In the genomic region with DNA sequence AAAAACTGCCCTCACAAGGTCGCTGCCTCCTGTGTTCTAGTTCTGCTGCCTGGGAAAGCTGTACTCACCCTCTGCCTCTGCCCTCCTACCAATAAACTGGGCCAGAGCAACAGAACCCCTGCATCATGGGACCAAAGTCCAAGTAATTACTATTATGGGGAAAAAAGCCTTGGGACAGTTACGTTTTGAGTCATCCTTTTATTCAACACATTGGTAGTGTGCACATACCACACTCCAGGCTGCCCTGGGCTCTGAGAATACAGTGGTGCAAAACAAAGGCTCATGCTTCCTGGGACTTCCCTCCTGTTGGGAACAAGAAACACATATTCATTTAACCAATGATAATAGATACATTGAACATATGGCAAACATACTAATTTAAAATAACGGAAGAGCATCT, we compare ENCODE assay signal across 19 cellular contexts. TPM values are rescaled to one million over a fixed set of nuclear protein-coding genes. Genes with fewer than 3 reads are reported as not detected.
"Had no signal": no experiment of that assay in that cellular context is flagged by ENCODE, and none has a peak within 500 bp of the region (broad histone marks: within the 10 kb centered on the region; RNA-seq: fewer than 3 reads in every experiment).

No MANE protein-coding gene starts in this region.

- H3K9me3 ChIP-seq: ascending aorta, breast epithelium, neutrophil, upper lobe of right lung had no signal

- H3K36me3 ChIP-seq: ascending aorta, breast epithelium, neutrophil, upper lobe of right lung had no signal

- H3K4me3 Mint-ChIP-seq: activated naive CD4-positive, alpha-beta T cell treated with anti-CD3 and anti-CD28 coated beads for 36 hours; activated naive CD8-positive, alpha-beta T cell treated with anti-CD3 and anti-CD28 coated beads, Interleukin-2, amount 50 U/mL, for 24 hours; activated T-helper 17 cell treated with anti-CD3 and anti-CD28 coated beads, Interleukin-2, amount 50 U/mL, for 72 hours; effector memory CD8-positive, alpha-beta T cell; naive thymus-derived CD4-positive, alpha-beta T cell had no signal

- ATAC-seq: activated naive CD8-positive, alpha-beta T cell treated with anti-CD3 and anti-CD28 coated beads, Interleukin-2, amount 50 U/mL, for 24 hours; activated T-helper 17 cell treated with anti-CD3 and anti-CD28 coated beads, Interleukin-2, amount 50 U/mL, for 72 hours; effector memory CD8-positive, alpha-beta T cell; left lobe of liver; naive thymus-derived CD4-positive, alpha-beta T cell had no signal

- H3K9me3 Mint-ChIP-seq: activated naive CD4-positive, alpha-beta T cell treated with anti-CD3 and anti-CD28 coated beads for 36 hours; activated naive CD8-positive, alpha-beta T cell treated with anti-CD3 and anti-CD28 coated beads, Interleukin-2, amount 50 U/mL, for 24 hours; activated T-helper 17 cell treated with anti-CD3 and anti-CD28 coated beads, Interleukin-2, amount 50 U/mL, for 72 hours; effector memory CD8-positive, alpha-beta T cell had no signal

- H3K4me3 ChIP-seq: ascending aorta, breast epithelium, hepatocyte, skin epidermis, upper lobe of right lung had no signal

- H3K27ac ChIP-seq: breast epithelium, epithelial cell of prostate, hepatocyte, neutrophil, skin epidermis, upper lobe of right lung had no signal

- H3K4me1 ChIP-seq: breast epithelium, upper lobe of right lung had no signal

- H3K27me3 ChIP-seq: ascending aorta, breast epithelium, hepatocyte, neutrophil, upper lobe of right lung had no signal

- H3K4me1 Mint-ChIP-seq: activated naive CD8-positive, alpha-beta T cell treated with anti-CD3 and anti-CD28 coated beads, Interleukin-2, amount 50 U/mL, for 24 hours; activated T-helper 17 cell treated with anti-CD3 and anti-CD28 coated beads, Interleukin-2, amount 50 U/mL, for 72 hours had no signal

- H3K27ac Mint-ChIP-seq: activated naive CD4-positive, alpha-beta T cell treated with anti-CD3 and anti-CD28 coated beads for 36 hours; activated naive CD8-positive, alpha-beta T cell treated with anti-CD3 and anti-CD28 coated beads, Interleukin-2, amount 50 U/mL, for 24 hours; activated T-helper 17 cell treated with anti-CD3 and anti-CD28 coated beads, Interleukin-2, amount 50 U/mL, for 72 hours; effector memory CD8-positive, alpha-beta T cell; naive thymus-derived CD4-positive, alpha-beta T cell had no signal

- DNase-seq: activated CD4-positive, CD25-positive, alpha-beta regulatory T cell treated with anti-CD3 and anti-CD28 coated beads, Interleukin-2, amount 50 U/mL, for 72 hours; activated naive CD4-positive, alpha-beta T cell treated with anti-CD3 and anti-CD28 coated beads for 36 hours; activated naive CD8-positive, alpha-beta T cell treated with anti-CD3 and anti-CD28 coated beads, Interleukin-2, amount 50 U/mL, for 24 hours; dermis blood vessel endothelial cell; effector memory CD8-positive, alpha-beta T cell; mammary epithelial cell; naive thymus-derived CD4-positive, alpha-beta T cell; stimulated activated CD4-positive, alpha-beta T cell treated with anti-CD3 and anti-CD28 coated beads, Interleukin-4, amount 100 ng/mL, for 24 hours; stimulated activated naive CD4-positive, alpha-beta T cell treated with Interleukin-2 at 50 U/mL for 16 hours had no signal

- H3K36me3 Mint-ChIP-seq: naive thymus-derived CD4-positive, alpha-beta T cell had no signal

RNA-seq across cellular contexts. Expression of a gene that starts 49.0 kb away (rescaled TPM):
- polyA plus RNA-seq: keratinocyte, mammary epithelial cell had no signal
